In the genomic region with DNA sequence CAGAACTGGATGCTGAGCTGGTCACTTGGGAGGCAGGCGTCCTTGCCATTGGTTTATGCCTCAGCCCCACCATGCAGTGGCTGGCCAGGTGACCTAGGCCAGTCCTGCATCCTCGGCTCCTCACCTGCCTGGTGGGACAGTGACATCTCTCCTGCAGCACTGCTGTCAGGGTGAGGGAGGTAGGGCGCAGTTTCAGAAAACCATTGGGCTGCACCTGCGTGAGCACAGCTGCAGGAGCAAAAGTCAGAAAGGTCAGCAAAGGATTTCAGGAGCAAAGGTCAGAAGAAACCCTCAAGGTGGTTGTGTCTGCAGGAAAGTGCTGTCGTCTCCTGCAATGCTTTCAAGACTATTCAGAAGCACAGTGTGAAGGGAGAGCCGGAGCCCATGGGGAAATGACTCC, we compare ENCODE assay signal across 17 cellular contexts. TPM values are rescaled to one million over a fixed set of nuclear protein-coding genes. Genes with fewer than 3 reads are reported as not detected.
A peak's percentile ranks its signal among the peaks of the same experiment; 100 is the strongest.
DNase-seq lines count a peak whose midpoint lies in the region; ATAC-seq, FAIRE-seq and TF ChIP-seq lines count a peak whose summit lies in the region.
"Had no signal": no experiment of that assay in that cellular context is flagged by ENCODE, and none has a peak within 500 bp of the region (broad histone marks: within the 10 kb centered on the region; RNA-seq: fewer than 3 reads in every experiment).

No MANE protein-coding gene starts in this region.

- H3K9me3 ChIP-seq in Panc1 (ENCODE audit: control insufficient read depth, insufficient read depth, low read depth, low read length) (no peaks in the 10 kb centered on the region), esophagus (ENCODE audit: control insufficient read depth in 2 of 2, insufficient read depth in 1 of 2, low read depth in 1 of 2, low read length in 1 of 2) (peaks cover 0 to 3% of the 10 kb centered on the region in 2 donors)
- H3K9me3 ChIP-seq: pancreas had no signal

- in situ Hi-C loops in Panc1 (cut with HindIII; ENCODE audit: low pct_unique_long_range_greater_than_20kb, low sequenced_read_pairs) = no loop called here

- H3K9me3 Mint-ChIP-seq in osteocyte (ENCODE audit: unreplicated experiment) = no peaks in the 10 kb centered on the region
- H3K9me3 Mint-ChIP-seq: activated CD4-positive, alpha-beta T cell treated with anti-CD3 and anti-CD28 coated beads, Interleukin-2, amount 10 ng/mL, durations not matched to agents 24 days and 14 days; activated T-cell treated with anti-CD3 and anti-CD28 coated beads, Interleukin-2, amount 50 U/mL, for 24 hours; memory B cell; T-helper 2 cell treated with Interferon-gamma antibody and Interleukin-4, amounts not matched to agents 5 μg/mL and 100 μg/mL, for 36 hours had no signal

- no peaks in the 10 kb centered on the region for H3K27me3 Mint-ChIP-seq in osteocyte (ENCODE audit: unreplicated experiment)

- BruUV-seq in Panc1 (replicated peaks; lab: Mats Ljungman, UMichigan) = no TSS peak

- DNase-seq in Panc1 (ENCODE audit: low read depth, low spot score) (no peak), osteocyte (ENCODE audit: extremely low spot score, unreplicated experiment) (no peak), urothelium cell line (ENCODE audit: low spot score) (no peak), foreskin fibroblast (no peak), dermis blood vessel endothelial cell (no peak)
- no peak for DNase-seq in effector CD8-positive, alpha-beta T cell (lab: John Stamatoyannopoulos, UW)
- DNase-seq: activated CD4-positive, alpha-beta T cell treated with anti-CD3 and anti-CD28 coated beads, Interleukin-2, amount 10 ng/mL, durations not matched to agents 24 days and 14 days; activated T-cell treated with anti-CD3 and anti-CD28 coated beads, Interleukin-2, amount 50 U/mL, for 24 hours; NCI-H1417 treated with DMSO at 0.1 percent for 48 hours; NCI-H446 treated with DMSO at 0.1 percent for 48 hours; pancreas had no signal

- no peaks in the 10 kb centered on the region; the same call in 1 of the 2 replicates for H3K36me3 ChIP-seq in Panc1 (ENCODE audit: control insufficient read depth, insufficient read depth, low read length)
- peaks cover 0 to 6% of the 10 kb centered on the region in 2 donors for H3K36me3 ChIP-seq in esophagus (ENCODE audit: control insufficient read depth in 2 of 2, insufficient read depth in 2 of 2, low read length in 1 of 2)
- H3K36me3 ChIP-seq: pancreas had no signal

- peak; percentile 20 for FAIRE-seq in urothelium cell line (lab: Jason Lieb, UNC)
- FAIRE-seq: GM19239, K562, pancreas had no signal

- no peak for TF ChIP-seq CTCF in Panc1 (IDR thresholded peaks at IDR 0.05)
- no peak for TF ChIP-seq CTCF in osteocyte (IDR thresholded peaks at IDR 0.05)
- TF ChIP-seq CTCF in foreskin fibroblast (IDR thresholded peaks at IDR 0.05; ENCODE audit: low read depth, low read length) = no peak

- H3K4me3 ChIP-seq in Panc1 (ENCODE audit: low read depth in 2 of 2, low read length in 2 of 2) (no peak overlapping the region), esophagus (ENCODE audit: low read depth in 1 of 2, low read length in 2 of 2) (no peak overlapping the region), foreskin fibroblast (ENCODE audit: low read depth in 1 of 2, low read length in 2 of 2) (no peak overlapping the region)
- H3K4me3 ChIP-seq: K562, pancreas had no signal

- CTCF ChIA-PET in Panc1 (lab: Charles Lee) = interaction anchor here (2.2 kb wide), 1 partner anchor 189 kb away, joined by 5 read pairs; no protein-coding TSS in a partner anchor

- H3K27ac Mint-ChIP-seq in osteocyte (ENCODE audit: unreplicated experiment) = peak overlapping the region; percentile 94
- H3K27ac Mint-ChIP-seq: activated CD4-positive, alpha-beta T cell treated with anti-CD3 and anti-CD28 coated beads, Interleukin-2, amount 10 ng/mL, durations not matched to agents 24 days and 14 days; activated T-cell treated with anti-CD3 and anti-CD28 coated beads, Interleukin-2, amount 50 U/mL, for 24 hours; CD14-positive monocyte; memory B cell; T-helper 2 cell treated with Interferon-gamma antibody and Interleukin-4, amounts not matched to agents 5 μg/mL and 100 μg/mL, for 36 hours had no signal

- POLR2A ChIA-PET in Panc1 (lab: Charles Lee) = interaction anchor here (1.0 to 2.1 kb wide), 3 partner anchors 8 to 63 kb away, joined by 3 to 14 read pairs (median 4); no protein-coding TSS in a partner anchor

- H3K4me1 Mint-ChIP-seq in osteocyte (ENCODE audit: unreplicated experiment) = peaks cover 68% of the 10 kb centered on the region
- H3K4me1 Mint-ChIP-seq: CD14-positive monocyte had no signal

- peak overlapping the region; percentile 100 for H3K27ac ChIP-seq in Panc1 (ENCODE audit: low read length)
- H3K27ac ChIP-seq in esophagus (ENCODE audit: low read depth in 2 of 2, low read length in 1 of 2) = peak overlapping the region; percentile 66 to 85

- peak overlapping the region; percentile 56 for H3K4me3 Mint-ChIP-seq in osteocyte (ENCODE audit: unreplicated experiment)
- H3K4me3 Mint-ChIP-seq: activated CD4-positive, alpha-beta T cell treated with anti-CD3 and anti-CD28 coated beads, Interleukin-2, amount 10 ng/mL, durations not matched to agents 24 days and 14 days; activated T-cell treated with anti-CD3 and anti-CD28 coated beads, Interleukin-2, amount 50 U/mL, for 24 hours; CD14-positive monocyte; memory B cell; T-helper 2 cell treated with Interferon-gamma antibody and Interleukin-4, amounts not matched to agents 5 μg/mL and 100 μg/mL, for 36 hours had no signal

- intact Hi-C loops in Panc1 (cut with micrococcal nuclease; ENCODE audit: unreplicated experiment) = loop anchor here (5.0 kb wide), 1 partner anchor 185 kb away; no protein-coding TSS in a partner anchor

- ATAC-seq in Panc1 = 0 out of 2 replicates have a peak, but pooled peaks have one; percentile 6
- ATAC-seq: K562, pancreas had no signal

- peaks cover 13% of the 10 kb centered on the region for H3K36me3 Mint-ChIP-seq in osteocyte (ENCODE audit: unreplicated experiment)
- H3K36me3 Mint-ChIP-seq: CD14-positive monocyte, memory B cell had no signal

- H3K4me1 ChIP-seq in Panc1 (ENCODE audit: control insufficient read depth, insufficient read depth, low read length) (peaks cover 99% of the 10 kb centered on the region), esophagus (ENCODE audit: control insufficient read depth in 2 of 2, insufficient read depth in 2 of 2, low read length in 1 of 2) (peaks cover 0 to 10% of the 10 kb centered on the region in 2 donors)

- 82 to 85% methylated on average over 6 of the region's 6 CpGs for WGBS in esophagus, 2 donors

- H3K27me3 ChIP-seq in Panc1 (ENCODE audit: control insufficient read depth, insufficient read depth, low read length) (no peaks in the 10 kb centered on the region), esophagus (ENCODE audit: control insufficient read depth in 1 of 2, insufficient read depth in 2 of 2, low read length in 2 of 2) (no peaks in the 10 kb centered on the region)
- H3K27me3 ChIP-seq: pancreas had no signal

RNA-seq across cellular contexts. Expression of gene EGFR, which starts 48.1 kb away (rescaled TPM):
- total RNA-seq in Panc1 (2021; ENCODE audit: unreplicated experiment) = 156 TPM
- polyA plus RNA-seq in Panc1 (2012; ENCODE audit: insufficient read length) = 68.6 TPM
- 10 to 100 TPM; 12.8 to 16.1 TPM for polyA plus RNA-seq in esophagus
- 56.2 and 56.5 TPM in 2 replicates for total RNA-seq in osteocyte
- total RNA-seq in dermis blood vessel endothelial cell = 0.56 and 0.85 TPM in 2 replicates
- total RNA-seq: activated CD4-positive, alpha-beta T cell treated with anti-CD3 and anti-CD28 coated beads, Interleukin-2, amount 10 ng/mL, durations not matched to agents 24 days and 14 days had no signal
- polyA plus RNA-seq: CD14-positive monocyte, K562 had no signal

Comparison
In these comparisons a context has a peak if more than half of its experiments do, and no peak if none do; other contexts are left out.
1. RNA of gene EGFR, which starts 48.1 kb away (total RNA-seq): 156 TPM in Panc1 (single experiment) and 56.2 to 56.5 TPM in osteocyte; 0.56 to 0.85 TPM in dermis blood vessel endothelial cell; every median in the first group is over 10 times any median in the second.